ENCODE assay signal across 3 cellular contexts in genomic region chr3:124986153-124987143, GRCh38.
TF ChIP-seq lines count a peak whose summit lies in the region.

No MANE protein-coding gene starts in this region.

TF ChIP-seq in A549, 52 proteins besides CTCF, POLR2A, EP300 and RAD21:
- TF ChIP-seq ATOH8 (CRISPR knock-in tag; IDR thresholded peaks at IDR 0.05; ENCODE audit: low read depth) (no peak), RARB (CRISPR knock-in tag; IDR thresholded peaks at IDR 0.05) (no peak), FOSB (CRISPR knock-in tag; IDR thresholded peaks at IDR 0.05) (no peak), JUN (IDR thresholded peaks at IDR 0.05) (no peak), JUNB (IDR thresholded peaks at IDR 0.05) (peak; percentile 37; the same call in 1 of the 2 replicates), HOXA7 (CRISPR knock-in tag; IDR thresholded peaks at IDR 0.05) (no peak), CBX2 (IDR thresholded peaks at IDR 0.05; ENCODE audit: borderline replicate concordance, low read depth) (no peak), FOSL2 (IDR thresholded peaks at IDR 0.05) (no peak), FOSL2 (CRISPR knock-in tag; IDR thresholded peaks at IDR 0.05) (peak; percentile 87), MYC (IDR thresholded peaks at IDR 0.05; ENCODE audit: borderline replicate concordance, low read length) (no peak), ESRRA (IDR thresholded peaks at IDR 0.05; ENCODE audit: borderline replicate concordance, low read length) (no peak), SMC3 (IDR thresholded peaks at IDR 0.05) (peak; percentile 80)
- TF ChIP-seq, protein P1, sequence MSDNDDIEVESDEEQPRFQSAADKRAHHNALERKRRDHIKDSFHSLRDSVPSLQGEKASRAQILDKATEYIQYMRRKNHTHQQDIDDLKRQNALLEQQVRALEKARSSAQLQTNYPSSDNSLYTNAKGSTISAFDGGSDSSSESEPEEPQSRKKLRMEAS (IDR thresholded peaks at IDR 0.05) = peak; percentile 48; the same call in 1 of the 2 replicates

TF ChIP-seq in K562, 482 proteins besides CTCF, POLR2A, EP300 and RAD21 (continued from another document):
- TF ChIP-seq ELF2 (CRISPR knock-in tag; IDR thresholded peaks at IDR 0.05) (no peak), EGR1 (conservative IDR thresholded peaks at IDR 0.05) (no peak), MBD2 (IDR thresholded peaks at IDR 0.05; ENCODE audit: borderline replicate concordance, low read depth) (no peak), STAG1 (CRISPR knock-in tag; IDR thresholded peaks at IDR 0.05; ENCODE audit: borderline replicate concordance) (no peak), GTF2A2 (tag; IDR thresholded peaks at IDR 0.05) (no peak), CC2D1A (IDR thresholded peaks at IDR 0.05) (no peak), FOS (IDR thresholded peaks at IDR 0.05; ENCODE audit: extremely low read depth, insufficient read length) (no peak), HES1 (IDR thresholded peaks at IDR 0.05; ENCODE audit: low read depth) (no peak), LCOR (CRISPR knock-in tag; IDR thresholded peaks at IDR 0.05) (no peak), PHF8 (IDR thresholded peaks at IDR 0.05; ENCODE audit: borderline replicate concordance, low read length) (no peak), ZNF699 (CRISPR knock-in tag; IDR thresholded peaks at IDR 0.05; ENCODE audit: insufficient replicate concordance) (no peak), E2F3 (CRISPR knock-in tag; IDR thresholded peaks at IDR 0.05) (no peak), ZNF445 (CRISPR knock-in tag; IDR thresholded peaks at IDR 0.05; ENCODE audit: low read depth) (no peak)
- TF ChIP-seq, protein P2, sequence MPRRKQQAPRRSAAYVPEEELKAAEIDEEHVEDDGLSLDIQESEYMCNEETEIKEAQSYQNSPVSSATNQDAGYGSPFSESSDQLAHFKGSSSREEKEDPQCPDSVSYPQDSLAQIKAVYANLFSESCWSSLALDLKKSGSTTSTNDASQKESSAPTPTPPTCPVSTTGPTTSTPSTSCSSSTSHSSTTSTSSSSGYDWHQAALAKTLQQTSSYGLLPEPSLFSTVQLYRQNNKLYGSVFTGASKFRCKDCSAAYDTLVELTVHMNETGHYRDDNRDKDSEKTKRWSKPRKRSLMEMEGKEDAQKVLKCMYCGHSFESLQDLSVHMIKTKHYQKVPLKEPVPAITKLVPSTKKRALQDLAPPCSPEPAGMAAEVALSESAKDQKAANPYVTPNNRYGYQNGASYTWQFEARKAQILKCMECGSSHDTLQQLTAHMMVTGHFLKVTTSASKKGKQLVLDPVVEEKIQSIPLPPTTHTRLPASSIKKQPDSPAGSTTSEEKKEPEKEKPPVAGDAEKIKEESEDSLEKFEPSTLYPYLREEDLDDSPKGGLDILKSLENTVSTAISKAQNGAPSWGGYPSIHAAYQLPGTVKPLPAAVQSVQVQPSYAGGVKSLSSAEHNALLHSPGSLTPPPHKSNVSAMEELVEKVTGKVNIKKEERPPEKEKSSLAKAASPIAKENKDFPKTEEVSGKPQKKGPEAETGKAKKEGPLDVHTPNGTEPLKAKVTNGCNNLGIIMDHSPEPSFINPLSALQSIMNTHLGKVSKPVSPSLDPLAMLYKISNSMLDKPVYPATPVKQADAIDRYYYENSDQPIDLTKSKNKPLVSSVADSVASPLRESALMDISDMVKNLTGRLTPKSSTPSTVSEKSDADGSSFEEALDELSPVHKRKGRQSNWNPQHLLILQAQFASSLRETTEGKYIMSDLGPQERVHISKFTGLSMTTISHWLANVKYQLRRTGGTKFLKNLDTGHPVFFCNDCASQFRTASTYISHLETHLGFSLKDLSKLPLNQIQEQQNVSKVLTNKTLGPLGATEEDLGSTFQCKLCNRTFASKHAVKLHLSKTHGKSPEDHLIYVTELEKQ (CRISPR knock-in tag; IDR thresholded peaks at IDR 0.05) = no peak
TF ChIP-seq in K562: peak in this region for 0.

TF ChIP-seq in liver, 16 proteins besides CTCF, POLR2A, EP300 and RAD21 (continued from another document):
- TF ChIP-seq, protein P1 (IDR thresholded peaks at IDR 0.05) = no peak
- TF ChIP-seq TAF1 (conservative IDR thresholded peaks at IDR 0.05) = no peak
- TF ChIP-seq, protein P3, sequence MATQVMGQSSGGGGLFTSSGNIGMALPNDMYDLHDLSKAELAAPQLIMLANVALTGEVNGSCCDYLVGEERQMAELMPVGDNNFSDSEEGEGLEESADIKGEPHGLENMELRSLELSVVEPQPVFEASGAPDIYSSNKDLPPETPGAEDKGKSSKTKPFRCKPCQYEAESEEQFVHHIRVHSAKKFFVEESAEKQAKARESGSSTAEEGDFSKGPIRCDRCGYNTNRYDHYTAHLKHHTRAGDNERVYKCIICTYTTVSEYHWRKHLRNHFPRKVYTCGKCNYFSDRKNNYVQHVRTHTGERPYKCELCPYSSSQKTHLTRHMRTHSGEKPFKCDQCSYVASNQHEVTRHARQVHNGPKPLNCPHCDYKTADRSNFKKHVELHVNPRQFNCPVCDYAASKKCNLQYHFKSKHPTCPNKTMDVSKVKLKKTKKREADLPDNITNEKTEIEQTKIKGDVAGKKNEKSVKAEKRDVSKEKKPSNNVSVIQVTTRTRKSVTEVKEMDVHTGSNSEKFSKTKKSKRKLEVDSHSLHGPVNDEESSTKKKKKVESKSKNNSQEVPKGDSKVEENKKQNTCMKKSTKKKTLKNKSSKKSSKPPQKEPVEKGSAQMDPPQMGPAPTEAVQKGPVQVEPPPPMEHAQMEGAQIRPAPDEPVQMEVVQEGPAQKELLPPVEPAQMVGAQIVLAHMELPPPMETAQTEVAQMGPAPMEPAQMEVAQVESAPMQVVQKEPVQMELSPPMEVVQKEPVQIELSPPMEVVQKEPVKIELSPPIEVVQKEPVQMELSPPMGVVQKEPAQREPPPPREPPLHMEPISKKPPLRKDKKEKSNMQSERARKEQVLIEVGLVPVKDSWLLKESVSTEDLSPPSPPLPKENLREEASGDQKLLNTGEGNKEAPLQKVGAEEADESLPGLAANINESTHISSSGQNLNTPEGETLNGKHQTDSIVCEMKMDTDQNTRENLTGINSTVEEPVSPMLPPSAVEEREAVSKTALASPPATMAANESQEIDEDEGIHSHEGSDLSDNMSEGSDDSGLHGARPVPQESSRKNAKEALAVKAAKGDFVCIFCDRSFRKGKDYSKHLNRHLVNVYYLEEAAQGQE (IDR thresholded peaks at IDR 0.05) = no peak
- no peak for TF ChIP-seq JUND (IDR thresholded peaks at IDR 0.05)
- TF ChIP-seq RXRA (IDR thresholded peaks at IDR 0.05) = no peak
- no peak for TF ChIP-seq ZBTB33 (IDR thresholded peaks at IDR 0.05)
- TF ChIP-seq ATF3 (IDR thresholded peaks at IDR 0.05) = no peak
- TF ChIP-seq HNF4A (conservative IDR thresholded peaks at IDR 0.05) = no peak
- TF ChIP-seq EGR1 (IDR thresholded peaks at IDR 0.05; ENCODE audit: low read depth in 2 of 2) = no peak
- no peak for TF ChIP-seq GABPA (IDR thresholded peaks at IDR 0.05 in 1 of 2, conservative IDR thresholded peaks at IDR 0.05 in 1 of 2)
